In genomic region chr1:201468844-201469644, GRCh38 we compare ENCODE assay signal across 8 cellular contexts. TPM values are rescaled to one million over a fixed set of nuclear protein-coding genes. Genes with fewer than 3 reads are reported as not detected.
A peak's percentile ranks its signal among the peaks of the same experiment; 100 is the strongest.
DNase-seq lines count a peak whose midpoint lies in the region; ATAC-seq and TF ChIP-seq lines count a peak whose summit lies in the region.

Gene PHLDA3, minus strand, starts transcription at chr1:201469188. Its CDS starts 402 bp downstream, at chr1:201468786.

- H3K4me1 ChIP-seq in PC-3 (ENCODE audit: insufficient read depth, low read length) (peaks cover 46% of the 10 kb centered on the region), ovary (ENCODE audit: insufficient read depth) (peaks cover 8% of the 10 kb centered on the region)

- WGBS in ovary, 3 donors: 1% methylated on average over 30 to 76 of the region's 76 CpGs

- peak within 1 kb of the TSS; percentile 70 for H3K9ac ChIP-seq in PC-3 (ENCODE audit: low read length)

- in situ Hi-C loops in Caki2 (cut with HindIII; ENCODE audit: low pct_unique_long_range_greater_than_20kb, low sequenced_read_pairs): no loop called here

- CTCF ChIA-PET in PC-3 (lab: Charles Lee): interaction anchor here (1.0 to 1.3 kb wide), 2 partner anchors 21 to 33 kb away, joined by 5 to 8 read pairs; no protein-coding TSS in a partner anchor

- peaks cover 52% of the 10 kb centered on the region for H3K79me2 ChIP-seq in PC-3 (ENCODE audit: low read length)

- peaks cover 24% of the 10 kb centered on the region for H3K27me3 ChIP-seq in HL-60 (ENCODE audit: insufficient read depth, poor library complexity, severe bottlenecking)
- H3K27me3 ChIP-seq in PC-3 (ENCODE audit: low read length): no peaks in the 10 kb centered on the region
- no peaks in the 10 kb centered on the region for H3K27me3 ChIP-seq in ovary

- peak; percentile 90 for ATAC-seq in GM19463 (IDR thresholded peaks at IDR 0.05; ENCODE audit: unreplicated experiment)
- ATAC-seq in PC-3: peak; percentile 64

- H3K36me3 ChIP-seq in PC-3 (ENCODE audit: low read depth, low read length) (peaks cover 17% of the 10 kb centered on the region), ovary (no peaks in the 10 kb centered on the region)

- peak; percentile 70 for TF ChIP-seq POLR2A in ovary (IDR thresholded peaks at IDR 0.05)

- POLR2A ChIA-PET in PC-3 (lab: Charles Lee; ENCODE audit: unreplicated experiment): interaction anchor here (0.5 kb wide), 1 partner anchor 22 kb away, joined by 3 read pairs; no protein-coding TSS in a partner anchor

- H3K27ac ChIP-seq in HL-60 (replicated peaks) (no peak within 1 kb of the TSS), PC-3 (ENCODE audit: low read length) (peak within 1 kb of the TSS; percentile 84), ovary (peak within 1 kb of the TSS; percentile 79 to 92)

- TF ChIP-seq CTCF in HL-60 (IDR thresholded peaks at IDR 0.05; ENCODE audit: insufficient read depth, low read length) (no peak), PC-3 (conservative IDR thresholded peaks at IDR 0.05; ENCODE audit: low read depth, low read length) (peak; percentile 34; the same call in 1 of the 2 replicates), ovary (IDR thresholded peaks at IDR 0.05) (peak in 1 of 3 donors; percentile 18)

- peak within 1 kb of the TSS; percentile 61 for H2AFZ ChIP-seq in PC-3 (ENCODE audit: low read length)

- H3K4me3 ChIP-seq in HL-60 (replicated peaks; ENCODE audit: insufficient read depth, low read length) (peak within 1 kb of the TSS; percentile 17; the same call in 1 of the 2 replicates), PC-3 (ENCODE audit: low read length) (peak within 1 kb of the TSS; percentile 70), ovary (peak within 1 kb of the TSS; percentile 83)

- H3K4me2 ChIP-seq in PC-3 (ENCODE audit: low read length): peak within 1 kb of the TSS; percentile 85

- BruUV-seq in PC-3 (replicated peaks; lab: Mats Ljungman, UMichigan): no TSS peak

- intact Hi-C loops in PC-3 (cut with micrococcal nuclease): no loop called here
- intact Hi-C loops in cardiac septum (cut with DNase I): loop anchor here (2.0 kb wide), 1 partner anchor 18 kb away; no protein-coding TSS in a partner anchor
- intact Hi-C loops in ovary (cut with DNase I): loop anchor here in 1 of 4 donors (10.0 kb wide), 1 partner anchor 46 kb away; no protein-coding TSS in a partner anchor

- no peaks in the 10 kb centered on the region for H3K9me2 ChIP-seq in PC-3 (replicated peaks; ENCODE audit: low read length)

- no peaks in the 10 kb centered on the region for H3K9me3 ChIP-seq in PC-3 (ENCODE audit: low read length)
- H3K9me3 ChIP-seq in ovary: no peaks in the 10 kb centered on the region

- no peaks in the 10 kb centered on the region for H4K20me1 ChIP-seq in PC-3 (ENCODE audit: low read length)

- no peaks in the 10 kb centered on the region for H3F3A ChIP-seq in PC-3 (ENCODE audit: low read length, unreplicated experiment)

- TF ChIP-seq EP300 in ovary (IDR thresholded peaks at IDR 0.05): no peak

- peak; percentile 79 for DNase-seq in Caki2 (ENCODE audit: low read depth)
- peak in 1 of 2 experiments; percentile 12 for DNase-seq in HL-60 (ENCODE audit: low read depth in 1 of 2, low spot score in 1 of 2)
- peak; percentile 97 for DNase-seq in PC-3
- DNase-seq in amniotic epithelial cell (ENCODE audit: low read depth): peak; percentile 88
- peak; percentile 90 for DNase-seq in cardiac septum (ENCODE audit: low spot score)
- DNase-seq in ovary: peak; percentile 91 to 94 (median 92)
- no peak for DNase-seq in cerebellar nuclear complex (lab: John Stamatoyannopoulos, UW)

RNA-seq across cellular contexts. Expression of gene PHLDA3, which starts in this region (rescaled TPM):
- 162 and 199 TPM in 2 replicates for total RNA-seq in Caki2 (2014; rRNA removed; shearing (Covaris generic); ENCODE audit: low replicate concordance)
- total RNA-seq in PC-3 (2014; rRNA removed): 216 and 349 TPM in 2 replicates
- 44.6 TPM for total RNA-seq in cardiac septum
- 10 to 100 TPM; 21.7 to 38.2 (median 29.0) TPM for total RNA-seq in ovary
- 10 to 100 TPM in 1 of 2 donors, 1 to 10 TPM in 1; 4.7 to 17.5 TPM for polyA plus RNA-seq in ovary

Comparison
In these comparisons a context has a peak if more than half of its experiments do, and no peak if none do; other contexts are left out.
1. DNase-seq: peak in Caki2 (single experiment), PC-3 (single experiment), amniotic epithelial cell (single experiment), cardiac septum (single experiment) and ovary (5 of 5); none in cerebellar nuclear complex (0 of 2).
2. H3K4me3 ChIP-seq: peak in every context shown above with its lines; median percentile 83 in ovary; 70 in PC-3; 17 in HL-60.